In genomic region chr20:63709149-63709527, GRCh38 we compare ENCODE assay signal across 10 cellular contexts. TPM values are rescaled to one million over a fixed set of nuclear protein-coding genes. Genes with fewer than 3 reads are reported as not detected.
DNase-seq lines count a peak whose midpoint lies in the region; ATAC-seq lines count a peak whose summit lies in the region.
"Had no signal": no experiment of that assay in that cellular context is flagged by ENCODE, and none has a peak within 500 bp of the region (broad histone marks: within the 10 kb centered on the region; RNA-seq: fewer than 3 reads in every experiment).

No MANE protein-coding gene starts in this region.

- POLR2A ChIA-PET in activated CD4-positive, alpha-beta T cell treated with anti-CD3 and anti-CD28 coated beads for 36 hours (lab: Charles Lee), result no interaction called here
- POLR2A ChIA-PET in activated CD4-positive, alpha-beta memory T cell treated with anti-CD3 and anti-CD28 coated beads, Interleukin-2, amount 10 ng/mL, durations not matched to agents 7 days and 5 days (lab: Charles Lee), result interaction anchor here (0.9 to 9.3 kb wide), 4 partner anchors 19 to 42 kb away, joined by 3 to 120 read pairs (median 6); partner anchors contain the start of genes LIME1 and SLC2A4RG

- CTCF ChIA-PET in activated CD4-positive, alpha-beta T cell treated with anti-CD3 and anti-CD28 coated beads for 36 hours (lab: Charles Lee), result interaction anchor here (1.1 to 2.9 kb wide), 2 partner anchors 18 to 27 kb away, joined by 3 to 14 read pairs; partner anchors contain the start of gene LIME1
- CTCF ChIA-PET in activated CD4-positive, alpha-beta memory T cell treated with anti-CD3 and anti-CD28 coated beads, Interleukin-2, amount 10 ng/mL, durations not matched to agents 7 days and 5 days (lab: Charles Lee), result interaction anchor here (1.6 to 3.0 kb wide), 3 partner anchors 12 to 156 kb away, joined by 5 to 29 read pairs (median 13); partner anchors contain the start of gene TPD52L2

- intact Hi-C loops in activated CD4-positive, alpha-beta T cell treated with anti-CD3 and anti-CD28 coated beads for 36 hours (cut with DNase I, micrococcal nuclease), result loop anchor here in 1 of 2 experiments (5.0 kb wide), 3 partner anchors 33 to 88 kb away; no protein-coding TSS in a partner anchor

- H3K9me3 ChIP-seq in iPS-15b (ENCODE audit: control insufficient read depth, insufficient read depth, low read length), result no peaks in the 10 kb centered on the region

- H3K9me3 Mint-ChIP-seq in activated CD4-positive, alpha-beta T cell treated with anti-CD3 and anti-CD28 coated beads for 36 hours (ENCODE audit: low read depth), result peaks cover 3% of the 10 kb centered on the region
- peaks cover 3% of the 10 kb centered on the region for H3K9me3 Mint-ChIP-seq in activated CD4-positive, alpha-beta memory T cell treated with anti-CD3 and anti-CD28 coated beads, Interleukin-2, amount 10 ng/mL, durations not matched to agents 7 days and 5 days
- H3K9me3 Mint-ChIP-seq in stimulated activated naive B cell treated with anti-CD40 and anti-IgM and Interleukin-4, amounts not matched to agents 10 μg/mL and 1 μg/mL and 100 μg/mL, for 72 hours, result peaks cover 3 to 4% of the 10 kb centered on the region in 2 donors

- peak overlapping the region; percentile 55 for H3K27ac Mint-ChIP-seq in activated CD4-positive, alpha-beta T cell treated with anti-CD3 and anti-CD28 coated beads for 36 hours
- H3K27ac Mint-ChIP-seq in activated CD4-positive, alpha-beta memory T cell treated with anti-CD3 and anti-CD28 coated beads, Interleukin-2, amount 10 ng/mL, durations not matched to agents 7 days and 5 days, result no peak overlapping the region
- H3K27ac Mint-ChIP-seq in stimulated activated naive B cell treated with anti-CD40 and anti-IgM and Interleukin-4, amounts not matched to agents 10 μg/mL and 1 μg/mL and 100 μg/mL, for 72 hours, result no peak overlapping the region

- H3K36me3 Mint-ChIP-seq in activated CD4-positive, alpha-beta T cell treated with anti-CD3 and anti-CD28 coated beads for 36 hours (ENCODE audit: low read depth), result peaks cover 63% of the 10 kb centered on the region
- peaks cover 65% of the 10 kb centered on the region for H3K36me3 Mint-ChIP-seq in activated CD4-positive, alpha-beta memory T cell treated with anti-CD3 and anti-CD28 coated beads, Interleukin-2, amount 10 ng/mL, durations not matched to agents 7 days and 5 days (ENCODE audit: low read depth)
- H3K36me3 Mint-ChIP-seq in stimulated activated naive B cell treated with anti-CD40 and anti-IgM and Interleukin-4, amounts not matched to agents 10 μg/mL and 1 μg/mL and 100 μg/mL, for 72 hours, result peaks cover 43 to 57% of the 10 kb centered on the region in 2 donors

- DNase-seq in activated CD4-positive, alpha-beta T cell treated with anti-CD3 and anti-CD28 coated beads for 36 hours, result no peak
- DNase-seq in activated CD4-positive, alpha-beta T cell treated with anti-CD3 and anti-CD28 coated beads, Interleukin-2, amount 50 U/mL, for 1 hour, result no peak
- DNase-seq in activated CD4-positive, alpha-beta memory T cell treated with anti-CD3 and anti-CD28 coated beads, Interleukin-2, amount 10 ng/mL, durations not matched to agents 7 days and 5 days, result no peak
- DNase-seq in stimulated activated naive B cell treated with anti-CD40 and anti-IgM and Interleukin-4, amounts not matched to agents 10 μg/mL and 1 μg/mL and 100 μg/mL, for 72 hours, result no peak
- no peak for DNase-seq in stimulated activated CD4-positive, alpha-beta T cell treated with anti-CD3 and anti-CD28 coated beads, Interleukin-2, amount 100 ng/mL, for 48 hours
- no peak for DNase-seq in cerebellar nuclear complex (lab: John Stamatoyannopoulos, UW)
- DNase-seq: mesendoderm, NCI-H1092 treated with DMSO at 0.1 percent for 48 hours had no signal

- H3K27me3 ChIP-seq in iPS-15b (ENCODE audit: control insufficient read depth, insufficient read depth, low read length), result no peaks in the 10 kb centered on the region

- no peak overlapping the region for H3K9ac ChIP-seq in iPS-15b (ENCODE audit: low read depth, low read length)

- no peaks in the 10 kb centered on the region for H3K27me3 Mint-ChIP-seq in activated CD4-positive, alpha-beta T cell treated with anti-CD3 and anti-CD28 coated beads for 36 hours
- H3K27me3 Mint-ChIP-seq in activated CD4-positive, alpha-beta memory T cell treated with anti-CD3 and anti-CD28 coated beads, Interleukin-2, amount 10 ng/mL, durations not matched to agents 7 days and 5 days, result no peaks in the 10 kb centered on the region
- H3K27me3 Mint-ChIP-seq in stimulated activated naive B cell treated with anti-CD40 and anti-IgM and Interleukin-4, amounts not matched to agents 10 μg/mL and 1 μg/mL and 100 μg/mL, for 72 hours, result no peaks in the 10 kb centered on the region

- H3K4me1 Mint-ChIP-seq in activated CD4-positive, alpha-beta T cell treated with anti-CD3 and anti-CD28 coated beads for 36 hours, result peaks cover 47% of the 10 kb centered on the region
- H3K4me1 Mint-ChIP-seq in activated CD4-positive, alpha-beta memory T cell treated with anti-CD3 and anti-CD28 coated beads, Interleukin-2, amount 10 ng/mL, durations not matched to agents 7 days and 5 days, result peaks cover 59% of the 10 kb centered on the region
- H3K4me1 Mint-ChIP-seq in stimulated activated naive B cell treated with anti-CD40 and anti-IgM and Interleukin-4, amounts not matched to agents 10 μg/mL and 1 μg/mL and 100 μg/mL, for 72 hours, result peaks cover 33 to 57% of the 10 kb centered on the region in 2 donors

- peaks cover 30% of the 10 kb centered on the region for H3K36me3 ChIP-seq in iPS-15b (ENCODE audit: control insufficient read depth, insufficient read depth, low read length)

- no peaks in the 10 kb centered on the region for H3K4me1 ChIP-seq in iPS-15b (ENCODE audit: control insufficient read depth, insufficient read depth, low read length)

- peak overlapping the region; percentile 95 for H3K4me3 Mint-ChIP-seq in activated CD4-positive, alpha-beta T cell treated with anti-CD3 and anti-CD28 coated beads for 36 hours
- H3K4me3 Mint-ChIP-seq in activated CD4-positive, alpha-beta memory T cell treated with anti-CD3 and anti-CD28 coated beads, Interleukin-2, amount 10 ng/mL, durations not matched to agents 7 days and 5 days, result peak overlapping the region; percentile 90
- H3K4me3 Mint-ChIP-seq in stimulated activated naive B cell treated with anti-CD40 and anti-IgM and Interleukin-4, amounts not matched to agents 10 μg/mL and 1 μg/mL and 100 μg/mL, for 72 hours, result peak overlapping the region; percentile 91 to 92

- no peak for ATAC-seq in activated CD4-positive, alpha-beta T cell treated with anti-CD3 and anti-CD28 coated beads for 36 hours
- ATAC-seq in stimulated activated naive B cell treated with anti-CD40 and anti-IgM and Interleukin-4, amounts not matched to agents 10 μg/mL and 1 μg/mL and 100 μg/mL, for 72 hours (replicated peaks), result no peak
- ATAC-seq in GM21360 (IDR thresholded peaks at IDR 0.05; ENCODE audit: unreplicated experiment), result no peak

- peak overlapping the region; percentile 89 for H3K4me3 ChIP-seq in iPS-15b (ENCODE audit: low read depth, low read length)

RNA-seq across cellular contexts. Expression of gene ZGPAT, which starts 1.3 kb away (rescaled TPM):
- total RNA-seq in activated CD4-positive, alpha-beta T cell treated with anti-CD3 and anti-CD28 coated beads for 36 hours, result 10 to 100 TPM; 15.3 to 21.9 TPM
- 10 to 100 TPM; 41.6 to 42.8 TPM for total RNA-seq in activated CD4-positive, alpha-beta memory T cell treated with anti-CD3 and anti-CD28 coated beads, Interleukin-2, amount 10 ng/mL, durations not matched to agents 7 days and 5 days

RNA-seq across cellular contexts. Expression of gene ARFRP1, which starts 1.4 kb away (rescaled TPM):
- total RNA-seq in activated CD4-positive, alpha-beta T cell treated with anti-CD3 and anti-CD28 coated beads for 36 hours, result 10 to 100 TPM; 36.4 to 52.0 TPM
- 10 to 100 TPM; 52.9 to 53.4 TPM for total RNA-seq in activated CD4-positive, alpha-beta memory T cell treated with anti-CD3 and anti-CD28 coated beads, Interleukin-2, amount 10 ng/mL, durations not matched to agents 7 days and 5 days

RNA-seq across cellular contexts. Expression of gene TNFRSF6B, which starts 12.7 kb away (rescaled TPM):
- total RNA-seq in activated CD4-positive, alpha-beta T cell treated with anti-CD3 and anti-CD28 coated beads for 36 hours, result 1 to 10 TPM in 1 of 2 experiments, under 1 TPM in 1; 0.21 to 1.7 TPM
- not detected for total RNA-seq in activated CD4-positive, alpha-beta memory T cell treated with anti-CD3 and anti-CD28 coated beads, Interleukin-2, amount 10 ng/mL, durations not matched to agents 7 days and 5 days

RNA-seq across cellular contexts. Expression of gene LIME1, which starts 27.3 kb away (rescaled TPM):
- 10 to 100 TPM in 1 of 2 experiments, 1 to 10 TPM in 1; 7.3 to 10.2 TPM for total RNA-seq in activated CD4-positive, alpha-beta T cell treated with anti-CD3 and anti-CD28 coated beads for 36 hours
- 100 to 1,000 TPM; 181 to 186 TPM for total RNA-seq in activated CD4-positive, alpha-beta memory T cell treated with anti-CD3 and anti-CD28 coated beads, Interleukin-2, amount 10 ng/mL, durations not matched to agents 7 days and 5 days

RNA-seq across cellular contexts. Expression of gene SLC2A4RG, which starts 30.4 kb away (rescaled TPM):
- total RNA-seq in activated CD4-positive, alpha-beta T cell treated with anti-CD3 and anti-CD28 coated beads for 36 hours, result 10 to 100 TPM; 30.9 to 34.9 TPM
- total RNA-seq in activated CD4-positive, alpha-beta memory T cell treated with anti-CD3 and anti-CD28 coated beads, Interleukin-2, amount 10 ng/mL, durations not matched to agents 7 days and 5 days, result 10 to 100 TPM; 88.3 to 90.4 TPM
